Comparison of ENCODE assay signal across 10 cellular contexts in genomic region chr16:52545544-52546262, GRCh38. TPM values are rescaled to one million over a fixed set of nuclear protein-coding genes. Genes with fewer than 3 reads are reported as not detected.
DNase-seq lines count a peak whose midpoint lies in the region; ATAC-seq and TF ChIP-seq lines count a peak whose summit lies in the region.
"Had no signal": no experiment of that assay in that cellular context is flagged by ENCODE, and none has a peak within 500 bp of the region (broad histone marks: within the 10 kb centered on the region; RNA-seq: fewer than 3 reads in every experiment).

No MANE protein-coding gene starts in this region.

- peak overlapping the region; percentile 42 for H3K9ac ChIP-seq in mesendoderm (ENCODE audit: low read length)

- H2BK120ac ChIP-seq in mesendoderm (ENCODE audit: low read depth, low read length), result no peak overlapping the region

- H3K36me3 ChIP-seq in mesendoderm (ENCODE audit: control insufficient read depth, insufficient read depth, low read length), result no peaks in the 10 kb centered on the region
- no peaks in the 10 kb centered on the region for H3K36me3 ChIP-seq in thoracic aorta

- H3K4ac ChIP-seq in mesendoderm (ENCODE audit: low read depth, low read length), result no peak overlapping the region

- H3K23ac ChIP-seq in mesendoderm (ENCODE audit: low read length), result no peak overlapping the region

- no peaks in the 10 kb centered on the region for H3K4me1 Mint-ChIP-seq in central memory CD8-positive, alpha-beta T cell

- no peaks in the 10 kb centered on the region for H3K79me1 ChIP-seq in mesendoderm (ENCODE audit: low read length)

- peak overlapping the region; percentile 43 for H3K18ac ChIP-seq in mesendoderm (ENCODE audit: low read length)

- no peaks in the 10 kb centered on the region for H3K9me3 Mint-ChIP-seq in central memory CD8-positive, alpha-beta T cell

- H3K36me3 Mint-ChIP-seq in central memory CD8-positive, alpha-beta T cell (ENCODE audit: insufficient read depth), result no peaks in the 10 kb centered on the region

- peaks cover 67% of the 10 kb centered on the region for H3K27me3 Mint-ChIP-seq in central memory CD8-positive, alpha-beta T cell

- peak overlapping the region; percentile 53 for H3K4me3 ChIP-seq in mesendoderm (ENCODE audit: low read length)
- peak overlapping the region; percentile 37 for H3K4me3 ChIP-seq in thoracic aorta

- peak overlapping the region; percentile 32 for H3K4me2 ChIP-seq in mesendoderm (ENCODE audit: low read length)

- WGBS in mesendoderm (ENCODE audit: extremely low coverage, insufficient coverage, low lambda C conversion rate), result no CpG with 5 or more reads among the region's 38 CpGs

- H3K9me3 ChIP-seq in thoracic aorta, result no peaks in the 10 kb centered on the region

- DNase-seq in NCI-H345 (lab: John Stamatoyannopoulos, UW) (peak; percentile 15), NCI-H345 treated with DMSO at 0.1 percent for 48 hours (lab: John Stamatoyannopoulos, UW; ENCODE audit: unreplicated experiment) (no peak), mesendoderm (peak; percentile 67), thoracic aorta (ENCODE audit: low spot score) (no peak), Ammon's horn (ENCODE audit: low spot score) (no peak)
- no peak for DNase-seq in central memory CD8-positive, alpha-beta T cell (ENCODE audit: low spot score in 2 of 2)
- DNase-seq: activated effector memory CD4-positive, alpha-beta T cell treated with Interleukin-2 at 50 U/mL for 16 hours; NCI-H446 treated with DMSO at 0.1 percent for 48 hours had no signal

- peaks cover 2% of the 10 kb centered on the region for H3K4me1 ChIP-seq in mesendoderm (ENCODE audit: control insufficient read depth, low read depth, low read length)
- peaks cover 12 to 16% of the 10 kb centered on the region in 2 donors for H3K4me1 ChIP-seq in thoracic aorta (ENCODE audit: control insufficient read depth in 1 of 2, low read depth in 2 of 2)

- ATAC-seq in central memory CD8-positive, alpha-beta T cell (replicated peaks; ENCODE audit: extremely low read depth, poor library complexity, severe bottlenecking), result no peak
- ATAC-seq in thoracic aorta (ENCODE audit: insufficient number of reproducible peaks, low FRiP score, low read depth) (no peak), GM18870 (IDR thresholded peaks at IDR 0.05; ENCODE audit: unreplicated experiment) (no peak), HG03139 (IDR thresholded peaks at IDR 0.05; ENCODE audit: unreplicated experiment) (no peak)

- H3K27ac ChIP-seq in mesendoderm (ENCODE audit: low read depth, low read length) (no peak overlapping the region), thoracic aorta (no peak overlapping the region)

- H3K4me3 Mint-ChIP-seq in central memory CD8-positive, alpha-beta T cell, result no peak overlapping the region

- H2AK5ac ChIP-seq in mesendoderm (ENCODE audit: low read length), result no peak overlapping the region

- no peak overlapping the region for H4K5ac ChIP-seq in mesendoderm (ENCODE audit: low read length)

- TF ChIP-seq CTCF in thoracic aorta (IDR thresholded peaks at IDR 0.05), result no peak

- H3K27me3 ChIP-seq in mesendoderm (ENCODE audit: insufficient read depth, low read length, poor library complexity) (peaks cover 5% of the 10 kb centered on the region), thoracic aorta (replicated peaks; ENCODE audit: insufficient read depth) (no peaks in the 10 kb centered on the region)

- no peaks in the 10 kb centered on the region for H3K79me2 ChIP-seq in mesendoderm (ENCODE audit: control insufficient read depth, insufficient read depth, low read length)

- H3K27ac Mint-ChIP-seq in central memory CD8-positive, alpha-beta T cell (ENCODE audit: low read depth), result peak overlapping the region; percentile 35

- H3K56ac ChIP-seq in mesendoderm (ENCODE audit: low read length), result peak overlapping the region; percentile 77

- no peak overlapping the region for H2BK5ac ChIP-seq in mesendoderm (ENCODE audit: low read length)

- H2BK15ac ChIP-seq in mesendoderm (replicated peaks; ENCODE audit: low read depth), result no peak overlapping the region

- H4K8ac ChIP-seq in mesendoderm (ENCODE audit: low read depth, low read length), result no peak overlapping the region

RNA-seq across cellular contexts. Expression of gene TOX3, which starts 1.2 kb away (rescaled TPM):
- 3.6 TPM for polyA plus RNA-seq in mesendoderm (2013, experiment 1 of 2)
- 3.6 TPM for polyA plus RNA-seq in mesendoderm (2013, experiment 2 of 2)
- total RNA-seq in thoracic aorta, result not detected

Comparison
In these comparisons a context has a peak if more than half of its experiments do, and no peak if none do; other contexts are left out.
1. DNase-seq: peak in NCI-H345 (single experiment) and mesendoderm (single experiment); none in NCI-H345 treated with DMSO at 0.1 percent for 48 hours (single experiment), central memory CD8-positive, alpha-beta T cell (0 of 2), thoracic aorta (single experiment) and Ammon's horn (single experiment).